ENCODE assay signal across 1 cellular context in genomic region chr6:69232506-69233194, GRCh38.
A peak's percentile ranks its signal among the peaks of the same experiment; 100 is the strongest.
TF ChIP-seq lines count a peak whose summit lies in the region.

No MANE protein-coding gene starts in this region.

TF ChIP-seq in HepG2, 621 proteins besides CTCF, POLR2A, EP300 and RAD21 (continued from another document and continues in another):
- peak; percentile 97; the same call in 1 of the 2 replicates for TF ChIP-seq TIGD3 (CRISPR knock-in tag; IDR thresholded peaks at IDR 0.05; ENCODE audit: borderline replicate concordance)
- peak; percentile 90 for TF ChIP-seq MEF2D (CRISPR knock-in tag; IDR thresholded peaks at IDR 0.05)
- peak; percentile 83 for TF ChIP-seq ZFAT (CRISPR knock-in tag; conservative IDR thresholded peaks at IDR 0.05)
- peak; percentile 98 for TF ChIP-seq IKZF5 (CRISPR knock-in tag; IDR thresholded peaks at IDR 0.05)
- no peak for TF ChIP-seq HNRNPUL1 (IDR thresholded peaks at IDR 0.05; ENCODE audit: low read depth, low read length)
- TF ChIP-seq EZH2 (conservative IDR thresholded peaks at IDR 0.05; ENCODE audit: low read depth, low read length), result no peak
- peak; percentile 91 for TF ChIP-seq GZF1 (CRISPR knock-in tag; IDR thresholded peaks at IDR 0.05)
- TF ChIP-seq CBX5 (CRISPR knock-in tag; IDR thresholded peaks at IDR 0.05; ENCODE audit: borderline replicate concordance), result peak; percentile 88; the same call in 1 of the 2 replicates
- no peak for TF ChIP-seq AHDC1 (CRISPR knock-in tag; IDR thresholded peaks at IDR 0.05; ENCODE audit: borderline replicate concordance)
- TF ChIP-seq ZBTB34 (CRISPR knock-in tag; IDR thresholded peaks at IDR 0.05), result no peak
- TF ChIP-seq SMAD3 (CRISPR knock-in tag; IDR thresholded peaks at IDR 0.05), result peak; percentile 100
- TF ChIP-seq NCOA2 (CRISPR knock-in tag; IDR thresholded peaks at IDR 0.05), result peak; percentile 85
- TF ChIP-seq ZNF883 (CRISPR knock-in tag; IDR thresholded peaks at IDR 0.05; ENCODE audit: not compliant biosample characterization), result peak; percentile 98
- TF ChIP-seq ELF1 (CRISPR knock-in tag; IDR thresholded peaks at IDR 0.05), result peak; percentile 56; the same call in 1 of the 2 replicates
- peak; percentile 73; the same call in 1 of the 2 replicates for TF ChIP-seq ZXDC (CRISPR knock-in tag; IDR thresholded peaks at IDR 0.05)
- TF ChIP-seq KLF13 (CRISPR knock-in tag; IDR thresholded peaks at IDR 0.05), result no peak
- peak; percentile 81 for TF ChIP-seq GATAD1 (CRISPR knock-in tag; IDR thresholded peaks at IDR 0.05)
- no peak for TF ChIP-seq NR2C2 (CRISPR knock-in tag; IDR thresholded peaks at IDR 0.05; ENCODE audit: borderline replicate concordance)
- TF ChIP-seq ZNF704 (CRISPR knock-in tag; IDR thresholded peaks at IDR 0.05; ENCODE audit: borderline replicate concordance), result peak; percentile 96
- TF ChIP-seq ZNF260 (CRISPR knock-in tag; IDR thresholded peaks at IDR 0.05; ENCODE audit: borderline replicate concordance, low read depth), result no peak
- TF ChIP-seq PHF20 (CRISPR knock-in tag; IDR thresholded peaks at IDR 0.05), result peak; percentile 57; the same call in 1 of the 2 replicates
- TF ChIP-seq AFF4 (CRISPR knock-in tag; IDR thresholded peaks at IDR 0.05), result peak; percentile 83; the same call in 1 of the 2 replicates
- TF ChIP-seq KDM4B (CRISPR knock-in tag; IDR thresholded peaks at IDR 0.05), result peak; percentile 100
- TF ChIP-seq ZNF562 (CRISPR knock-in tag; IDR thresholded peaks at IDR 0.05; ENCODE audit: borderline replicate concordance), result 0 out of 2 replicates have a peak, but pooled peaks have one; percentile 13
- TF ChIP-seq ZBTB8A (CRISPR knock-in tag; IDR thresholded peaks at IDR 0.05; ENCODE audit: borderline replicate concordance, low read depth), result no peak
- TF ChIP-seq ZNF639 (CRISPR knock-in tag; conservative IDR thresholded peaks at IDR 0.05), result peak; percentile 95
- TF ChIP-seq KLF6 (CRISPR knock-in tag; IDR thresholded peaks at IDR 0.05), result peak; percentile 100
- peak; percentile 96; the same call in 1 of the 2 replicates for TF ChIP-seq GLI4 (CRISPR knock-in tag; IDR thresholded peaks at IDR 0.05; ENCODE audit: borderline replicate concordance)
- peak; percentile 91 for TF ChIP-seq MTERF4 (CRISPR knock-in tag; IDR thresholded peaks at IDR 0.05)
- peak; percentile 91; the same call in 1 of the 2 replicates for TF ChIP-seq ZNF816 (CRISPR knock-in tag; IDR thresholded peaks at IDR 0.05; ENCODE audit: borderline replicate concordance)
- peak; percentile 81; the same call in 1 of the 2 replicates for TF ChIP-seq PREB (CRISPR knock-in tag; IDR thresholded peaks at IDR 0.05)
